1 cellular context compared by ENCODE assay signal in the genomic region with DNA sequence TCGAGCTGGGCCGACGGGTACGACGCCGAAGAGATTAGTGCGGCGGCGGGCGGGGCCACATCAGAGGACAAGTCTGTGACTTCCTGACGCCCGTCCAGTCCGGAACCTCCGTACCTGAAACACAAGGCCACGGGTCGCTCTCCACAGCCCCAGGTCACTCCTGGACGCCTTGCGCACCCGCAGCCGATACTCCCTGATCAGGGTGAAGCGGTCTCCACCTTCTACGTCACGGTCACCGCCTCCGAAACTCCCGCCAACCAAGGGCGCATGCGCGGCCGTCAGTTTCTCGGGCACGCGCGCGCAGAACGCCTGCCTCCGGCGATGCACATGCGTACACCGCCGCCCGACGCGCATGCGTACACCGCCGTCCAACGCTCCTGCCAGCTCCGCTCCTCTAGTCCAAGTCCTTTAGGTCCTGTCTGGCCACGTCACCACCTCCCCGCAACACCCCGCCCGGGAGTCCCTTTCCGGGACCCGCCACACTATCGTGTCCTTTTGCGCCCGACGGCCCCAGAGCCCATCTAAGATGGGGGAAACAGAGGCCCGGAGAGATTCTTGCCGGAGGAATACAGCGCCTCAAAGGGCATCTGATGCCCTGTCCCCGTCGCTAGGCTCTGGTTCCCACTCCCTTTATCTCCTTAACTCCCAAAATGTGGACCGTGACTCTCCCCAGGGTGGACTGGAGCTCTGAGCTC.
TF ChIP-seq lines count a peak whose summit lies in the region.

A gene with protein sequence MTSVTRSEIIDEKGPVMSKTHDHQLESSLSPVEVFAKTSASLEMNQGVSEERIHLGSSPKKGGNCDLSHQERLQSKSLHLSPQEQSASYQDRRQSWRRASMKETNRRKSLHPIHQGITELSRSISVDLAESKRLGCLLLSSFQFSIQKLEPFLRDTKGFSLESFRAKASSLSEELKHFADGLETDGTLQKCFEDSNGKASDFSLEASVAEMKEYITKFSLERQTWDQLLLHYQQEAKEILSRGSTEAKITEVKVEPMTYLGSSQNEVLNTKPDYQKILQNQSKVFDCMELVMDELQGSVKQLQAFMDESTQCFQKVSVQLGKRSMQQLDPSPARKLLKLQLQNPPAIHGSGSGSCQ (minus strand): TSS at position 216 of the 695 bp plus-strand sequence. CDS start 2,305 bp downstream, outside the sequence.

TF ChIP-seq in HEK293, 187 proteins besides CTCF, POLR2A, EP300 and RAD21 (continued from another document and continues in another):
- TF ChIP-seq, protein P1, sequence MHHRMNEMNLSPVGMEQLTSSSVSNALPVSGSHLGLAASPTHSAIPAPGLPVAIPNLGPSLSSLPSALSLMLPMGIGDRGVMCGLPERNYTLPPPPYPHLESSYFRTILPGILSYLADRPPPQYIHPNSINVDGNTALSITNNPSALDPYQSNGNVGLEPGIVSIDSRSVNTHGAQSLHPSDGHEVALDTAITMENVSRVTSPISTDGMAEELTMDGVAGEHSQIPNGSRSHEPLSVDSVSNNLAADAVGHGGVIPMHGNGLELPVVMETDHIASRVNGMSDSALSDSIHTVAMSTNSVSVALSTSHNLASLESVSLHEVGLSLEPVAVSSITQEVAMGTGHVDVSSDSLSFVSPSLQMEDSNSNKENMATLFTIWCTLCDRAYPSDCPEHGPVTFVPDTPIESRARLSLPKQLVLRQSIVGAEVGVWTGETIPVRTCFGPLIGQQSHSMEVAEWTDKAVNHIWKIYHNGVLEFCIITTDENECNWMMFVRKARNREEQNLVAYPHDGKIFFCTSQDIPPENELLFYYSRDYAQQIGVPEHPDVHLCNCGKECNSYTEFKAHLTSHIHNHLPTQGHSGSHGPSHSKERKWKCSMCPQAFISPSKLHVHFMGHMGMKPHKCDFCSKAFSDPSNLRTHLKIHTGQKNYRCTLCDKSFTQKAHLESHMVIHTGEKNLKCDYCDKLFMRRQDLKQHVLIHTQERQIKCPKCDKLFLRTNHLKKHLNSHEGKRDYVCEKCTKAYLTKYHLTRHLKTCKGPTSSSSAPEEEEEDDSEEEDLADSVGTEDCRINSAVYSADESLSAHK (tag by site-specific recombination; IDR thresholded peaks at IDR 0.05), result no peak
- no peak for TF ChIP-seq HOXD13 (CRISPR knock-in tag; IDR thresholded peaks at IDR 0.05; ENCODE audit: borderline replicate concordance)
- peak; percentile 49; the same call in 1 of the 2 replicates for TF ChIP-seq WT1 (tag by site-specific recombination; IDR thresholded peaks at IDR 0.05)
- peak; percentile 97 for TF ChIP-seq ZNF335 (tag by site-specific recombination; conservative IDR thresholded peaks at IDR 0.05)
- TF ChIP-seq, protein P2, sequence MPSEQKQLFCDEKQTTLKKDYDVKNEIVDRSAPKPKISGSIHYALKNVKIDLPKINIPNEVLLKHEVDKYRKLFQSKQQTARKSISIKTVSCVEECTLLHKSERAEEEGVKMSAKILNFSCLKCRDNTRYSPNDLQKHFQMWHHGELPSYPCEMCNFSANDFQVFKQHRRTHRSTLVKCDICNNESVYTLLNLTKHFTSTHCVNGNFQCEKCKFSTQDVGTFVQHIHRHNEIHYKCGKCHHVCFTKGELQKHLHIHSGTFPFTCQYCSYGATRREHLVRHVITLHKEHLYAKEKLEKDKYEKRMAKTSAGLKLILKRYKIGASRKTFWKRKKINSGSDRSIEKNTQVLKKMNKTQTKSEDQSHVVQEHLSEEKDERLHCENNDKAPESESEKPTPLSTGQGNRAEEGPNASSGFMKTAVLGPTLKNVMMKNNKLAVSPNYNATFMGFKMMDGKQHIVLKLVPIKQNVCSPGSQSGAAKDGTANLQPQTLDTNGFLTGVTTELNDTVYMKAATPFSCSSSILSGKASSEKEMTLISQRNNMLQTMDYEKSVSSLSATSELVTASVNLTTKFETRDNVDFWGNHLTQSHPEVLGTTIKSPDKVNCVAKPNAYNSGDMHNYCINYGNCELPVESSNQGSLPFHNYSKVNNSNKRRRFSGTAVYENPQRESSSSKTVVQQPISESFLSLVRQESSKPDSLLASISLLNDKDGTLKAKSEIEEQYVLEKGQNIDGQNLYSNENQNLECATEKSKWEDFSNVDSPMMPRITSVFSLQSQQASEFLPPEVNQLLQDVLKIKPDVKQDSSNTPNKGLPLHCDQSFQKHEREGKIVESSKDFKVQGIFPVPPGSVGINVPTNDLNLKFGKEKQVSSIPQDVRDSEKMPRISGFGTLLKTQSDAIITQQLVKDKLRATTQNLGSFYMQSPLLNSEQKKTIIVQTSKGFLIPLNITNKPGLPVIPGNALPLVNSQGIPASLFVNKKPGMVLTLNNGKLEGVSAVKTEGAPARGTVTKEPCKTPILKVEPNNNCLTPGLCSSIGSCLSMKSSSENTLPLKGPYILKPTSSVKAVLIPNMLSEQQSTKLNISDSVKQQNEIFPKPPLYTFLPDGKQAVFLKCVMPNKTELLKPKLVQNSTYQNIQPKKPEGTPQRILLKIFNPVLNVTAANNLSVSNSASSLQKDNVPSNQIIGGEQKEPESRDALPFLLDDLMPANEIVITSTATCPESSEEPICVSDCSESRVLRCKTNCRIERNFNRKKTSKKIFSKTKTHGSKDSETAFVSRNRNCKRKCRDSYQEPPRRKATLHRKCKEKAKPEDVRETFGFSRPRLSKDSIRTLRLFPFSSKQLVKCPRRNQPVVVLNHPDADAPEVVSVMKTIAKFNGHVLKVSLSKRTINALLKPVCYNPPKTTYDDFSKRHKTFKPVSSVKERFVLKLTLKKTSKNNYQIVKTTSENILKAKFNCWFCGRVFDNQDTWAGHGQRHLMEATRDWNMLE (tag by site-specific recombination; conservative IDR thresholded peaks at IDR 0.05; ENCODE audit: low read depth), result 0 out of 2 replicates have a peak, but pooled peaks have one; percentile 27
- no peak for TF ChIP-seq ZNF19 (tag by site-specific recombination; IDR thresholded peaks at IDR 0.05; ENCODE audit: low read depth)
- no peak for TF ChIP-seq ZNF157 (tag by site-specific recombination; IDR thresholded peaks at IDR 0.05)
- TF ChIP-seq, protein P3, sequence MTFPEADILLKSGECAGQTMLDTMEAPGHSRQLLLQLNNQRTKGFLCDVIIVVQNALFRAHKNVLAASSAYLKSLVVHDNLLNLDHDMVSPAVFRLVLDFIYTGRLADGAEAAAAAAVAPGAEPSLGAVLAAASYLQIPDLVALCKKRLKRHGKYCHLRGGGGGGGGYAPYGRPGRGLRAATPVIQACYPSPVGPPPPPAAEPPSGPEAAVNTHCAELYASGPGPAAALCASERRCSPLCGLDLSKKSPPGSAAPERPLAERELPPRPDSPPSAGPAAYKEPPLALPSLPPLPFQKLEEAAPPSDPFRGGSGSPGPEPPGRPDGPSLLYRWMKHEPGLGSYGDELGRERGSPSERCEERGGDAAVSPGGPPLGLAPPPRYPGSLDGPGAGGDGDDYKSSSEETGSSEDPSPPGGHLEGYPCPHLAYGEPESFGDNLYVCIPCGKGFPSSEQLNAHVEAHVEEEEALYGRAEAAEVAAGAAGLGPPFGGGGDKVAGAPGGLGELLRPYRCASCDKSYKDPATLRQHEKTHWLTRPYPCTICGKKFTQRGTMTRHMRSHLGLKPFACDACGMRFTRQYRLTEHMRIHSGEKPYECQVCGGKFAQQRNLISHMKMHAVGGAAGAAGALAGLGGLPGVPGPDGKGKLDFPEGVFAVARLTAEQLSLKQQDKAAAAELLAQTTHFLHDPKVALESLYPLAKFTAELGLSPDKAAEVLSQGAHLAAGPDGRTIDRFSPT (tag by site-specific recombination; IDR thresholded peaks at IDR 0.05), result no peak
- no peak for TF ChIP-seq ZNF404 (tag by site-specific recombination; IDR thresholded peaks at IDR 0.05)
- TF ChIP-seq, protein P4, sequence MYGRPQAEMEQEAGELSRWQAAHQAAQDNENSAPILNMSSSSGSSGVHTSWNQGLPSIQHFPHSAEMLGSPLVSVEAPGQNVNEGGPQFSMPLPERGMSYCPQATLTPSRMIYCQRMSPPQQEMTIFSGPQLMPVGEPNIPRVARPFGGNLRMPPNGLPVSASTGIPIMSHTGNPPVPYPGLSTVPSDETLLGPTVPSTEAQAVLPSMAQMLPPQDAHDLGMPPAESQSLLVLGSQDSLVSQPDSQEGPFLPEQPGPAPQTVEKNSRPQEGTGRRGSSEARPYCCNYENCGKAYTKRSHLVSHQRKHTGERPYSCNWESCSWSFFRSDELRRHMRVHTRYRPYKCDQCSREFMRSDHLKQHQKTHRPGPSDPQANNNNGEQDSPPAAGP (tag by site-specific recombination; IDR thresholded peaks at IDR 0.05), result no peak; the same call in none of the 2 replicates
- TF ChIP-seq, protein P5, sequence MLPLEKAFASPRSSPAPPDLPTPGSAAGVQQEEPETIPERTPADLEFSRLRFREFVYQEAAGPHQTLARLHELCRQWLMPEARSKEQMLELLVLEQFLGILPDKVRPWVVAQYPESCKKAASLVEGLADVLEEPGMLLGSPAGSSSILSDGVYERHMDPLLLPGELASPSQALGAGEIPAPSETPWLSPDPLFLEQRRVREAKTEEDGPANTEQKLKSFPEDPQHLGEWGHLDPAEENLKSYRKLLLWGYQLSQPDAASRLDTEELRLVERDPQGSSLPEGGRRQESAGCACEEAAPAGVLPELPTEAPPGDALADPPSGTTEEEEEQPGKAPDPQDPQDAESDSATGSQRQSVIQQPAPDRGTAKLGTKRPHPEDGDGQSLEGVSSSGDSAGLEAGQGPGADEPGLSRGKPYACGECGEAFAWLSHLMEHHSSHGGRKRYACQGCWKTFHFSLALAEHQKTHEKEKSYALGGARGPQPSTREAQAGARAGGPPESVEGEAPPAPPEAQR (tag by site-specific recombination; IDR thresholded peaks at IDR 0.05), result no peak
- no peak for TF ChIP-seq ZNF747 (tag by site-specific recombination; IDR thresholded peaks at IDR 0.05)
- no peak for TF ChIP-seq ZNF670 (tag by site-specific recombination; IDR thresholded peaks at IDR 0.05; ENCODE audit: low read depth)
- TF ChIP-seq, protein P6, sequence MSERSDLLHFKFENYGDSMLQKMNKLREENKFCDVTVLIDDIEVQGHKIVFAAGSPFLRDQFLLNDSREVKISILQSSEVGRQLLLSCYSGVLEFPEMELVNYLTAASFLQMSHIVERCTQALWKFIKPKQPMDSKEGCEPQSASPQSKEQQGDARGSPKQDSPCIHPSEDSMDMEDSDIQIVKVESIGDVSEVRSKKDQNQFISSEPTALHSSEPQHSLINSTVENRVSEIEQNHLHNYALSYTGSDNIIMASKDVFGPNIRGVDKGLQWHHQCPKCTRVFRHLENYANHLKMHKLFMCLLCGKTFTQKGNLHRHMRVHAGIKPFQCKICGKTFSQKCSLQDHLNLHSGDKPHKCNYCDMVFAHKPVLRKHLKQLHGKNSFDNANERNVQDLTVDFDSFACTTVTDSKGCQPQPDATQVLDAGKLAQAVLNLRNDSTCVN (tag by site-specific recombination; optimal IDR thresholded peaks at IDR 0.05), result peak; percentile 86
- no peak for TF ChIP-seq EGR2 (tag by site-specific recombination; IDR thresholded peaks at IDR 0.05; ENCODE audit: low read depth)
- TF ChIP-seq, protein P7, sequence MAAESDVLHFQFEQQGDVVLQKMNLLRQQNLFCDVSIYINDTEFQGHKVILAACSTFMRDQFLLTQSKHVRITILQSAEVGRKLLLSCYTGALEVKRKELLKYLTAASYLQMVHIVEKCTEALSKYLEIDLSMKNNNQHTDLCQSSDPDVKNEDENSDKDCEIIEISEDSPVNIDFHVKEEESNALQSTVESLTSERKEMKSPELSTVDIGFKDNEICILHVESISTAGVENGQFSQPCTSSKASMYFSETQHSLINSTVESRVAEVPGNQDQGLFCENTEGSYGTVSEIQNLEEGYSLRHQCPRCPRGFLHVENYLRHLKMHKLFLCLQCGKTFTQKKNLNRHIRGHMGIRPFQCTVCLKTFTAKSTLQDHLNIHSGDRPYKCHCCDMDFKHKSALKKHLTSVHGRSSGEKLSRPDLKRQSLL (tag by site-specific recombination; IDR thresholded peaks at IDR 0.05), result no peak
- TF ChIP-seq, protein P8, sequence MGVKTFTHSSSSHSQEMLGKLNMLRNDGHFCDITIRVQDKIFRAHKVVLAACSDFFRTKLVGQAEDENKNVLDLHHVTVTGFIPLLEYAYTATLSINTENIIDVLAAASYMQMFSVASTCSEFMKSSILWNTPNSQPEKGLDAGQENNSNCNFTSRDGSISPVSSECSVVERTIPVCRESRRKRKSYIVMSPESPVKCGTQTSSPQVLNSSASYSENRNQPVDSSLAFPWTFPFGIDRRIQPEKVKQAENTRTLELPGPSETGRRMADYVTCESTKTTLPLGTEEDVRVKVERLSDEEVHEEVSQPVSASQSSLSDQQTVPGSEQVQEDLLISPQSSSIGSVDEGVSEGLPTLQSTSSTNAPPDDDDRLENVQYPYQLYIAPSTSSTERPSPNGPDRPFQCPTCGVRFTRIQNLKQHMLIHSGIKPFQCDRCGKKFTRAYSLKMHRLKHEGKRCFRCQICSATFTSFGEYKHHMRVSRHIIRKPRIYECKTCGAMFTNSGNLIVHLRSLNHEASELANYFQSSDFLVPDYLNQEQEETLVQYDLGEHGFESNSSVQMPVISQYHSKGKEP (tag by site-specific recombination; IDR thresholded peaks at IDR 0.05), result no peak
- TF ChIP-seq ZNF621 (tag by site-specific recombination; IDR thresholded peaks at IDR 0.05), result no peak
- no peak; the same call in 1 of the 2 replicates for TF ChIP-seq ZNF561 (tag by site-specific recombination; IDR thresholded peaks at IDR 0.05; ENCODE audit: borderline replicate concordance)
- TF ChIP-seq ZNF184 (tag by site-specific recombination; IDR thresholded peaks at IDR 0.05), result peak; percentile 75; the same call in 1 of the 2 replicates
- 0 out of 2 replicates have a peak, but pooled peaks have one; percentile 14 for TF ChIP-seq ZNF558 (tag by site-specific recombination; IDR thresholded peaks at IDR 0.05)
- peak; percentile 89 for TF ChIP-seq ZBTB48 (tag by site-specific recombination; IDR thresholded peaks at IDR 0.05)
- no peak for TF ChIP-seq ZNF416 (tag by site-specific recombination; IDR thresholded peaks at IDR 0.05)
- 0 out of 2 replicates have a peak, but pooled peaks have one; percentile 23 for TF ChIP-seq ZSCAN23 (tag by site-specific recombination; IDR thresholded peaks at IDR 0.05)
- no peak for TF ChIP-seq ZNF23 (tag by site-specific recombination; IDR thresholded peaks at IDR 0.05; ENCODE audit: borderline replicate concordance)
- peak; percentile 50; the same call in 1 of the 2 replicates for TF ChIP-seq ZNF391 (tag by site-specific recombination; IDR thresholded peaks at IDR 0.05; ENCODE audit: borderline replicate concordance, low read depth)
- TF ChIP-seq ZNF274 (IDR thresholded peaks at IDR 0.05; ENCODE audit: low read length), result no peak
- TF ChIP-seq ZNF274 (tag by site-specific recombination; IDR thresholded peaks at IDR 0.05; ENCODE audit: borderline replicate concordance), result no peak
- TF ChIP-seq, protein P9, sequence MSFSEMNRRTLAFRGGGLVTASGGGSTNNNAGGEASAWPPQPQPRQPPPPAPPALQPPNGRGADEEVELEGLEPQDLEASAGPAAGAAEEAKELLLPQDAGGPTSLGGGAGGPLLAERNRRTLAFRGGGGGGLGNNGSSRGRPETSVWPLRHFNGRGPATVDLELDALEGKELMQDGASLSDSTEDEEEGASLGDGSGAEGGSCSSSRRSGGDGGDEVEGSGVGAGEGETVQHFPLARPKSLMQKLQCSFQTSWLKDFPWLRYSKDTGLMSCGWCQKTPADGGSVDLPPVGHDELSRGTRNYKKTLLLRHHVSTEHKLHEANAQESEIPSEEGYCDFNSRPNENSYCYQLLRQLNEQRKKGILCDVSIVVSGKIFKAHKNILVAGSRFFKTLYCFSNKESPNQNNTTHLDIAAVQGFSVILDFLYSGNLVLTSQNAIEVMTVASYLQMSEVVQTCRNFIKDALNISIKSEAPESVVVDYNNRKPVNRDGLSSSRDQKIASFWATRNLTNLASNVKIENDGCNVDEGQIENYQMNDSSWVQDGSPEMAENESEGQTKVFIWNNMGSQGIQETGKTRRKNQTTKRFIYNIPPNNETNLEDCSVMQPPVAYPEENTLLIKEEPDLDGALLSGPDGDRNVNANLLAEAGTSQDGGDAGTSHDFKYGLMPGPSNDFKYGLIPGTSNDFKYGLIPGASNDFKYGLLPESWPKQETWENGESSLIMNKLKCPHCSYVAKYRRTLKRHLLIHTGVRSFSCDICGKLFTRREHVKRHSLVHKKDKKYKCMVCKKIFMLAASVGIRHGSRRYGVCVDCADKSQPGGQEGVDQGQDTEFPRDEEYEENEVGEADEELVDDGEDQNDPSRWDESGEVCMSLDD (tag by site-specific recombination; IDR thresholded peaks at IDR 0.05), result peak; percentile 41; the same call in 1 of the 2 replicates
- peak; percentile 31 for TF ChIP-seq ZXDB (tag by site-specific recombination; IDR thresholded peaks at IDR 0.05)
- TF ChIP-seq ZNF610 (tag by site-specific recombination; IDR thresholded peaks at IDR 0.05; ENCODE audit: borderline replicate concordance), result peak; percentile 80; the same call in 1 of the 2 replicates
